Comparison of ENCODE assay signal across 22 cellular contexts in the genomic region with DNA sequence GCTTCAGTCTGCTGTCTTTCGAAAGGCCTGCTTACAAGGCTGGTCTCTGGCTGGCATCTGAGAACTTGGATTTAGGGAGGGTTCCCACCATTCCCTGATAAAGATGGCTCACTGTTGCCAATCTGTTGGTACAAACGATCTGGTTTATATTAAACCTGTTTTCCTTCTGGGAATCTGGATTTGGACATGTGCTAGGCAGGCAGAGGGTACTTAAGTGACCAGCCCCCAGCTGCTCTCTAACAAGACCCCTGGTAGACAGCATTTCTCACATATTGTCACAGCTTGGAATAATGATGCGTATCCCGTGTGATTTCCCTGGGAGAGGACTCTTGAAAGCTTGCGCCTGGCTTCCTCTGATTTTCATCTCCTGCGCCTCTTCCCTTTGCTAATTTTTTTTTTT. TPM values are rescaled to one million over a fixed set of nuclear protein-coding genes. Genes with fewer than 3 reads are reported as not detected.
DNase-seq lines count a peak whose midpoint lies in the region; ATAC-seq and TF ChIP-seq lines count a peak whose summit lies in the region.
"Had no signal": no experiment of that assay in that cellular context is flagged by ENCODE, and none has a peak within 500 bp of the region (broad histone marks: within the 10 kb centered on the region; RNA-seq: fewer than 3 reads in every experiment).

No MANE protein-coding gene starts in this region.

- H3K4me1 ChIP-seq in left ventricle myocardium inferior (peaks cover 100% of the 10 kb centered on the region), thoracic aorta (ENCODE audit: control insufficient read depth in 1 of 2, low read depth in 2 of 2) (peaks cover 57 to 88% of the 10 kb centered on the region in 2 donors)

- H3K27ac ChIP-seq in left ventricle myocardium inferior (replicated peaks) (peak overlapping the region; percentile 90), RWPE1 (peak overlapping the region; percentile 35; the same call in 1 of the 2 replicates), epithelial cell of prostate (peak overlapping the region; percentile 57), thoracic aorta (peak overlapping the region; percentile 21 to 36)

- POLR2A ChIA-PET in RWPE1 (lab: Yijun Ruan, JAX; ENCODE audit: low non-redundant PET), result no interaction called here

- H3K9me3 ChIP-seq in left ventricle myocardium inferior (replicated peaks) (no peaks in the 10 kb centered on the region), thoracic aorta (no peaks in the 10 kb centered on the region)
- H3K9me3 ChIP-seq: thyroid gland had no signal

- DNase-seq in left ventricle myocardium inferior (no peak), left ventricle myocardium superior (no peak), RWPE1 (ENCODE audit: low spot score) (no peak), epithelial cell of prostate (ENCODE audit: low read depth, low spot score) (no peak), thoracic aorta (ENCODE audit: low spot score) (no peak), G401 (ENCODE audit: low spot score) (no peak), NCI-H2171 treated with DMSO at 0.1 percent for 48 hours (lab: John Stamatoyannopoulos, UW) (no peak), NCI-H2171 (lab: John Stamatoyannopoulos, UW) (no peak)
- DNase-seq: activated CD4-positive, alpha-beta T cell treated with anti-CD3 and anti-CD28 coated beads for 48 hours; activated naive CD4-positive, alpha-beta T cell treated with anti-CD3 and anti-CD28 coated beads, Interleukin-2, amount 50 U/mL, for 16 hours; CD4-positive, alpha-beta T cell; DMS 273 treated with DMSO at 0.1 percent for 48 hours; left colon; mesendoderm; NCI-H1105 treated with DMSO at 0.1 percent for 48 hours; NCI-H2081; NCI-H510A treated with DMSO at 0.1 percent for 48 hours; nucleus accumbens; stimulated activated CD4-positive, alpha-beta T cell treated with anti-CD3 and anti-CD28 coated beads, Interleukin-12 subunit alpha, Interleukin-12 subunit beta, amount 100 ng/mL, for 4 hours; stimulated activated CD4-positive, alpha-beta T cell treated with anti-CD3 and anti-CD28 coated beads, Interleukin-4, amount 100 ng/mL, for 24 hours; stimulated activated naive CD4-positive, alpha-beta T cell; thyroid gland had no signal

- intact Hi-C loops in left ventricle myocardium inferior (cut with micrococcal nuclease) (no loop called here), left ventricle myocardium superior (cut with micrococcal nuclease) (no loop called here)

- ATAC-seq in left ventricle myocardium superior (no peak), thoracic aorta (ENCODE audit: insufficient number of reproducible peaks, low FRiP score, low read depth) (no peak)
- ATAC-seq: left colon had no signal

- H3K27me3 ChIP-seq in left ventricle myocardium inferior (ENCODE audit: low read depth), result no peaks in the 10 kb centered on the region
- no peaks in the 10 kb centered on the region for H3K27me3 ChIP-seq in thoracic aorta (replicated peaks; ENCODE audit: insufficient read depth)
- H3K27me3 ChIP-seq: thyroid gland had no signal

- H3K4me3 ChIP-seq in left ventricle myocardium inferior (no peak overlapping the region), thoracic aorta (no peak overlapping the region)
- H3K4me3 ChIP-seq: thyroid gland had no signal

- TF ChIP-seq CTCF in left ventricle myocardium inferior (IDR thresholded peaks at IDR 0.05; ENCODE audit: borderline replicate concordance) (no peak), RWPE1 (conservative IDR thresholded peaks at IDR 0.05; ENCODE audit: low read depth) (no peak), thoracic aorta (IDR thresholded peaks at IDR 0.05) (no peak)

- H3K36me3 ChIP-seq in left ventricle myocardium inferior (peaks cover 8% of the 10 kb centered on the region), thoracic aorta (no peaks in the 10 kb centered on the region)
- H3K36me3 ChIP-seq: thyroid gland had no signal

- CTCF ChIA-PET in RWPE1 (lab: Yijun Ruan, JAX), result interaction anchor here (0.6 kb wide), 1 partner anchor 970 kb away, joined by 3 read pairs; no protein-coding TSS in a partner anchor

- in situ Hi-C loops in G401 (cut with HindIII; ENCODE audit: low sequenced_read_pairs), result no loop called here

RNA-seq across cellular contexts. Expression of gene YWHAG, which starts 21.6 kb away (rescaled TPM):
- total RNA-seq in left ventricle myocardium inferior (223 TPM), left ventricle myocardium superior (238 TPM), thoracic aorta (100 to 1,000 TPM in 1 of 2 donors, 10 to 100 TPM in 1; 63.2 to 129 TPM)
- 88.9 and 113 TPM in 2 replicates for total RNA-seq in G401 (2014; rRNA removed; shearing (Covaris generic))

RNA-seq across cellular contexts. Expression of gene HSPB1, which starts 34.7 kb away (rescaled TPM):
- total RNA-seq in left ventricle myocardium inferior (2,037 TPM), left ventricle myocardium superior (2,442 TPM), thoracic aorta (1,000 to 10,000 TPM; 1,835 to 2,623 TPM)
- total RNA-seq in G401 (2014; rRNA removed; shearing (Covaris generic)), result 129 and 145 TPM in 2 replicates

Comparison
In these comparisons a context has a peak if more than half of its experiments do, and no peak if none do; other contexts are left out.
1. H3K27ac ChIP-seq: peak in every context shown above with its lines; median percentile 90 in left ventricle myocardium inferior; 57 in epithelial cell of prostate; 35 in RWPE1; 28 in thoracic aorta.
2. RNA of gene HSPB1, which starts 34.7 kb away (total RNA-seq): 1,835 to 2,623 TPM in thoracic aorta, 2,442 TPM in left ventricle myocardium superior (single experiment) and 2,037 TPM in left ventricle myocardium inferior (single experiment); 129 to 145 TPM in G401; every median in the first group is over 10 times any median in the second.